In the genomic region with DNA sequence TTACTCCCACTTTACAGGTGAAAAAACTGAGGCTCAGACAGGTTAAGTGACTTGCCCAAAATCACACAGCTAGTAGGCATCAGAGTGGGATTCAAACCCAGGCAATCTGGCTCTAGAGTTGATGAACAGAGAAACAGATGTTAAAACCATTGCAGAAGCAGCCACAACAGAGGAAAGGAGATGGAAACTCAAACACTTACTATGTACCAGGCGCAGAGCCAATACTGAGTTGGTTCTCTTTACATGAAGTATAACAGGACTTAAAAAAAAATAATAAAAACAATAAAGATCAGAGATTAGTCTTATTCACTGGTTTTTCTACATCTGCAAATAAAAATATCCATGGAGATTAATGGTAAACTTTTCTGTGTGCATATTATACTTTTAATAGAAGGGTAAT, we compare ENCODE assay signal across 18 cellular contexts.
A peak's percentile ranks its signal among the peaks of the same experiment; 100 is the strongest.
DNase-seq lines count a peak whose midpoint lies in the region; ATAC-seq, FAIRE-seq and TF ChIP-seq lines count a peak whose summit lies in the region.
"Had no signal": no experiment of that assay in that cellular context is flagged by ENCODE, and none has a peak within 500 bp of the region (broad histone marks: within the 10 kb centered on the region; RNA-seq: fewer than 3 reads in every experiment).

No MANE protein-coding gene starts in this region.

- TF ChIP-seq POLR2A in HepG2 (IDR thresholded peaks at IDR 0.05; ENCODE audit: insufficient read depth in 1 of 2, low read depth in 2 of 2, low read length in 2 of 2): no peak
- no peak for TF ChIP-seq POLR2A in right lobe of liver (IDR thresholded peaks at IDR 0.05)

- H3K36me3 ChIP-seq in HepG2 (replicated peaks in 1 of 2; ENCODE audit: control insufficient read depth in 1 of 2, insufficient read depth in 2 of 2, low read length in 2 of 2) (peaks cover 0 to 3% of the 10 kb centered on the region in 2 experiments; a peak in 1 of 5 replicates), right lobe of liver (no peaks in the 10 kb centered on the region)
- H3K36me3 ChIP-seq: MG63 had no signal

- no peak overlapping the region for H3K4me2 ChIP-seq in HepG2 (ENCODE audit: low read depth, low read length)

- H3K4me3 Mint-ChIP-seq in activated T-helper 1 cell treated with anti-CD3 and anti-CD28 coated beads, Interleukin-12 subunit alpha, Interleukin-12 subunit beta, Interleukin-2, Interleukin-4 antibody, amounts not matched to agents 30 ng/mL and 10 ng/mL and 1 ng/mL, durations not matched to agents 14 hours and 24 hours and 36 hours: no peak overlapping the region
- H3K4me3 Mint-ChIP-seq: CD4-positive, CD25-positive, alpha-beta regulatory T cell had no signal

- no peaks in the 10 kb centered on the region for H3K36me3 Mint-ChIP-seq in activated T-helper 1 cell treated with anti-CD3 and anti-CD28 coated beads, Interleukin-12 subunit alpha, Interleukin-12 subunit beta, Interleukin-2, Interleukin-4 antibody, amounts not matched to agents 30 ng/mL and 10 ng/mL and 1 ng/mL, durations not matched to agents 14 hours and 24 hours and 36 hours (ENCODE audit: low read depth)
- H3K36me3 Mint-ChIP-seq: CD4-positive, CD25-positive, alpha-beta regulatory T cell had no signal

- no peak for FAIRE-seq in HepG2 (lab: Jason Lieb, UNC)
- FAIRE-seq: A204.1, H1 had no signal

- ATAC-seq in HepG2 (no peak), right lobe of liver (no peak), GM18520 (IDR thresholded peaks at IDR 0.05; ENCODE audit: unreplicated experiment) (no peak)

- no peaks in the 10 kb centered on the region for H3K9me3 Mint-ChIP-seq in activated T-helper 1 cell treated with anti-CD3 and anti-CD28 coated beads, Interleukin-12 subunit alpha, Interleukin-12 subunit beta, Interleukin-2, Interleukin-4 antibody, amounts not matched to agents 30 ng/mL and 10 ng/mL and 1 ng/mL, durations not matched to agents 14 hours and 24 hours and 36 hours
- H3K9me3 Mint-ChIP-seq: CD4-positive, CD25-positive, alpha-beta regulatory T cell had no signal

- no peak overlapping the region for H3K27ac Mint-ChIP-seq in activated T-helper 1 cell treated with anti-CD3 and anti-CD28 coated beads, Interleukin-12 subunit alpha, Interleukin-12 subunit beta, Interleukin-2, Interleukin-4 antibody, amounts not matched to agents 30 ng/mL and 10 ng/mL and 1 ng/mL, durations not matched to agents 14 hours and 24 hours and 36 hours
- H3K27ac Mint-ChIP-seq: CD4-positive, CD25-positive, alpha-beta regulatory T cell had no signal

- POLR2A ChIA-PET in HepG2 (lab: Yijun Ruan, JAX): no interaction called here

- TF ChIP-seq RAD21 in HepG2 (CRISPR knock-in tag; IDR thresholded peaks at IDR 0.05): no peak

- no peak overlapping the region for H3K9ac ChIP-seq in HepG2 (ENCODE audit: insufficient read depth, low read depth, low read length)

- no peaks in the 10 kb centered on the region for H4K20me1 ChIP-seq in HepG2 (ENCODE audit: insufficient read depth, low read length)

- intact Hi-C loops in HepG2 (cut with micrococcal nuclease; ENCODE audit: unreplicated experiment): no loop called here
- intact Hi-C loops in right lobe of liver (cut with DNase I): no loop called here
- intact Hi-C loops in activated T-helper 1 cell treated with anti-CD3 and anti-CD28 coated beads, Interleukin-12 subunit alpha, Interleukin-12 subunit beta, Interleukin-2, Interleukin-4 antibody, amounts not matched to agents 30 ng/mL and 10 ng/mL and 1 ng/mL, durations not matched to agents 14 hours and 24 hours and 36 hours (cut with micrococcal nuclease): no loop called here

- no peaks in the 10 kb centered on the region for H3K9me3 ChIP-seq in HepG2 (ENCODE audit: low read length)
- no peaks in the 10 kb centered on the region for H3K9me3 ChIP-seq in right lobe of liver
- H3K9me3 ChIP-seq: MG63 had no signal

- in situ Hi-C loops in HepG2 (cut with HindIII; ENCODE audit: extremely low pct_ligation_motif_present, low pct_unique_long_range_greater_than_20kb): no loop called here

- WGBS in HepG2 (ENCODE audit: low lambda C conversion rate): 97% methylated on average over 1 of the region's 1 CpG
- 75% methylated on average over 1 of the region's 1 CpG for WGBS in right lobe of liver (ENCODE audit: insufficient coverage, low coverage, low lambda C conversion rate, missing lambda C conversion rate)

- peaks cover 10% of the 10 kb centered on the region for H3K27me3 Mint-ChIP-seq in activated T-helper 1 cell treated with anti-CD3 and anti-CD28 coated beads, Interleukin-12 subunit alpha, Interleukin-12 subunit beta, Interleukin-2, Interleukin-4 antibody, amounts not matched to agents 30 ng/mL and 10 ng/mL and 1 ng/mL, durations not matched to agents 14 hours and 24 hours and 36 hours (ENCODE audit: insufficient read depth)

- no TSS peak for BruUV-seq in HepG2 (replicated peaks; lab: Mats Ljungman, UMichigan)

- no peak for TF ChIP-seq EP300 in HepG2 (IDR thresholded peaks at IDR 0.05; ENCODE audit: low read depth in 2 of 2, low read length in 2 of 2)
- TF ChIP-seq EP300 in HepG2 (CRISPR knock-in tag; IDR thresholded peaks at IDR 0.05; ENCODE audit: borderline replicate concordance): no peak

- TF ChIP-seq CTCF in HepG2 (CRISPR knock-in tag; IDR thresholded peaks at IDR 0.05): no peak
- TF ChIP-seq CTCF in right lobe of liver (IDR thresholded peaks at IDR 0.05): no peak
- no peak for TF ChIP-seq CTCF in choroid plexus epithelial cell (conservative IDR thresholded peaks at IDR 0.05; ENCODE audit: low read depth, low read length)
- TF ChIP-seq CTCF in fibroblast of villous mesenchyme (IDR thresholded peaks at IDR 0.05; ENCODE audit: insufficient read depth, low read depth, low read length): no peak

- DNase-seq in HepG2 (ENCODE audit: low spot score): no peak
- no peak for DNase-seq in right lobe of liver
- DNase-seq in choroid plexus epithelial cell (ENCODE audit: low read depth): peak; percentile 71
- DNase-seq in fibroblast of villous mesenchyme (ENCODE audit: low read depth): peak; percentile 44
- DNase-seq in activated T-helper 1 cell treated with anti-CD3 and anti-CD28 coated beads, Interleukin-12 subunit alpha, Interleukin-12 subunit beta, Interleukin-2, Interleukin-4 antibody, amounts not matched to agents 30 ng/mL and 10 ng/mL and 1 ng/mL, durations not matched to agents 14 hours and 24 hours and 36 hours (ENCODE audit: low spot score): no peak
- no peak for DNase-seq in hepatic stellate cell (ENCODE audit: low spot score)
- DNase-seq in amygdala (lab: John Stamatoyannopoulos, UW): no peak
- DNase-seq: CD4-positive, CD25-positive, alpha-beta regulatory T cell; KG1; MG63; NCI-H1092 treated with DMSO at 0.1 percent for 48 hours; NCI-H187; NCI-H510A; SIG-M5 had no signal

- CTCF ChIA-PET in HepG2 (lab: Yijun Ruan, JAX; ENCODE audit: low intra/inter-chr PET ratio, low total read pairs): no interaction called here

- no peak overlapping the region for H3K27ac ChIP-seq in HepG2 (ENCODE audit: extremely low read length, insufficient read depth, low read length)
- H3K27ac ChIP-seq in right lobe of liver: no peak overlapping the region
- H3K27ac ChIP-seq: HL-60 had no signal

- no peak overlapping the region for H3K4me3 ChIP-seq in HepG2 (replicated peaks in 1 of 3; ENCODE audit: insufficient read depth in 1 of 3, low read depth in 2 of 3, low read length in 3 of 3)
- no peak overlapping the region for H3K4me3 ChIP-seq in right lobe of liver
- no peak overlapping the region for H3K4me3 ChIP-seq in choroid plexus epithelial cell (ENCODE audit: low read depth, low read length)
- no peak overlapping the region for H3K4me3 ChIP-seq in fibroblast of villous mesenchyme (ENCODE audit: low read depth, low read length)
- H3K4me3 ChIP-seq: MG63 had no signal

- H2AFZ ChIP-seq in HepG2 (ENCODE audit: low read length): no peak overlapping the region

- no peaks in the 10 kb centered on the region for H3K27me3 ChIP-seq in HepG2 (ENCODE audit: control insufficient read depth in 1 of 2, insufficient read depth in 2 of 2, low read length in 2 of 2)
- no peaks in the 10 kb centered on the region for H3K27me3 ChIP-seq in right lobe of liver
- H3K27me3 ChIP-seq: MG63 had no signal

- H3K4me1 Mint-ChIP-seq in activated T-helper 1 cell treated with anti-CD3 and anti-CD28 coated beads, Interleukin-12 subunit alpha, Interleukin-12 subunit beta, Interleukin-2, Interleukin-4 antibody, amounts not matched to agents 30 ng/mL and 10 ng/mL and 1 ng/mL, durations not matched to agents 14 hours and 24 hours and 36 hours (ENCODE audit: low read depth): peaks cover 16% of the 10 kb centered on the region
- H3K4me1 Mint-ChIP-seq: CD4-positive, CD25-positive, alpha-beta regulatory T cell had no signal

- no peaks in the 10 kb centered on the region for H3K79me2 ChIP-seq in HepG2 (ENCODE audit: insufficient read depth, low read length)

- H3K4me1 ChIP-seq in HepG2 (ENCODE audit: insufficient read depth, low read length) (no peaks in the 10 kb centered on the region), right lobe of liver (no peaks in the 10 kb centered on the region)

TF ChIP-seq in HepG2, 621 proteins besides CTCF, POLR2A, EP300 and RAD21:
- TF ChIP-seq ZNF788 (CRISPR knock-in tag; IDR thresholded peaks at IDR 0.05; ENCODE audit: borderline replicate concordance) (no peak), ZNF629 (CRISPR knock-in tag; conservative IDR thresholded peaks at IDR 0.05) (peak; percentile 56), DPF2 (CRISPR knock-in tag; IDR thresholded peaks at IDR 0.05; ENCODE audit: borderline replicate concordance, low read depth) (no peak)
TF ChIP-seq in HepG2: peak in this region for 1.

Comparison
In these comparisons a context has a peak if more than half of its experiments do, and no peak if none do; other contexts are left out.
1. DNase-seq: peak in choroid plexus epithelial cell (single experiment) and fibroblast of villous mesenchyme (single experiment); none in HepG2 (single experiment), right lobe of liver (0 of 3), activated T-helper 1 cell treated with anti-CD3 and anti-CD28 coated beads, Interleukin-12 subunit alpha, Interleukin-12 subunit beta, Interleukin-2, Interleukin-4 antibody, amounts not matched to agents 30 ng/mL and 10 ng/mL and 1 ng/mL, durations not matched to agents 14 hours and 24 hours and 36 hours (single experiment), hepatic stellate cell (single experiment) and amygdala (0 of 56).